ENCODE assay signal across 8 cellular contexts in genomic region chr5:96614110-96614691, GRCh38. TPM values are rescaled to one million over a fixed set of nuclear protein-coding genes. Genes with fewer than 3 reads are reported as not detected.
DNase-seq lines count a peak whose midpoint lies in the region; ATAC-seq, FAIRE-seq and TF ChIP-seq lines count a peak whose summit lies in the region.

No MANE protein-coding gene starts in this region.

- no peak overlapping the region for H3K4ac ChIP-seq in H1 (replicated peaks; ENCODE audit: insufficient read length, low read depth, low read length)

- H3F3A ChIP-seq in GM23338 (replicated peaks; ENCODE audit: low read depth) = no peaks in the 10 kb centered on the region

- H3K23me2 ChIP-seq in H1 (ENCODE audit: low read depth, low read length) = no peaks in the 10 kb centered on the region

- H3K79me2 ChIP-seq in GM23338 (replicated peaks; ENCODE audit: insufficient read depth) (no peaks in the 10 kb centered on the region), H1 (ENCODE audit: control insufficient read depth in 1 of 2, insufficient read depth in 2 of 2, low read length in 2 of 2) (no peaks in the 10 kb centered on the region)

- no peaks in the 10 kb centered on the region for H3K9me2 ChIP-seq in GM23338 (ENCODE audit: insufficient read depth)

- H3K4me3 ChIP-seq in GM23338 = no peak overlapping the region
- no peak overlapping the region for H3K4me3 ChIP-seq in H1 (ENCODE audit: extremely low read depth in 1 of 4, insufficient read depth in 2 of 4, low read depth in 3 of 4, low read length in 4 of 4)

- no peak overlapping the region for H3K56ac ChIP-seq in H1 (replicated peaks; ENCODE audit: insufficient read length, low read depth, low read length)

- no peak for TF ChIP-seq EP300 in H1 (IDR thresholded peaks at IDR 0.05; ENCODE audit: borderline replicate concordance in 1 of 2, low read depth in 2 of 2, low read length in 2 of 2)

- H3K18ac ChIP-seq in H1 (ENCODE audit: extremely low read depth, low read length) = no peak overlapping the region

- no peak overlapping the region for H3K14ac ChIP-seq in H1 (ENCODE audit: insufficient read length)

- H3K9me3 ChIP-seq in H1 (ENCODE audit: insufficient read depth in 2 of 2, low read depth in 1 of 2, low read length in 1 of 2) = peaks cover 8 to 13% of the 10 kb centered on the region in 2 experiments; a peak in 2 of 4 replicates

- peaks cover 19% of the 10 kb centered on the region for H3K9me3 Mint-ChIP-seq in GM23338
- H3K9me3 Mint-ChIP-seq in stimulated activated effector memory CD8-positive, alpha-beta T cell treated with anti-CD3 and anti-CD28 coated beads, Interleukin-12 subunit alpha, Interleukin-12 subunit beta, amount 100 ng/mL, for 72 hours = no peaks in the 10 kb centered on the region

- no peak overlapping the region for H2BK120ac ChIP-seq in H1 (replicated peaks; ENCODE audit: low read depth, low read length)

- H2AFZ ChIP-seq in GM23338 (peak overlapping the region; percentile 39; the same call in 1 of the 2 replicates), H1 (ENCODE audit: low read length) (no peak overlapping the region; the same call in 1 of the 2 replicates)

- H4K5ac ChIP-seq in H1 (ENCODE audit: insufficient read length, low read depth, low read length) = no peak overlapping the region

- no peaks in the 10 kb centered on the region for H3K27me3 Mint-ChIP-seq in GM23338 (ENCODE audit: insufficient read depth, low read depth, poor library complexity)

- no peak overlapping the region for H2BK15ac ChIP-seq in H1 (ENCODE audit: low read length)

- peaks cover 13% of the 10 kb centered on the region for H3K36me3 Mint-ChIP-seq in GM23338 (ENCODE audit: low read depth)
- H3K36me3 Mint-ChIP-seq in stimulated activated effector memory CD8-positive, alpha-beta T cell treated with anti-CD3 and anti-CD28 coated beads, Interleukin-12 subunit alpha, Interleukin-12 subunit beta, amount 100 ng/mL, for 72 hours = no peaks in the 10 kb centered on the region

- no peak for TF ChIP-seq POLR2A in H1 (IDR thresholded peaks at IDR 0.05; ENCODE audit: control extremely low read depth in 1 of 2, low read depth in 2 of 2, low read length in 2 of 2)

- DNase-seq in GM23338 (ENCODE audit: low spot score) (peak; percentile 87), NCI-H2227 treated with DMSO at 0.1 percent for 48 hours (lab: John Stamatoyannopoulos, UW) (peak; percentile 42), H1 (ENCODE audit: low read depth in 1 of 2, low spot score in 2 of 2) (peak; percentile 38 to 54), lung microvascular endothelial cell (ENCODE audit: low read depth in 2 of 2) (peak; percentile 91 to 92)
- peak; percentile 11 for DNase-seq in activated CD4-positive, alpha-beta T cell treated with anti-CD3 and anti-CD28 coated beads for 1 hour
- DNase-seq in stimulated activated effector memory CD8-positive, alpha-beta T cell treated with anti-CD3 and anti-CD28 coated beads, Interleukin-12 subunit alpha, Interleukin-12 subunit beta, amount 100 ng/mL, for 72 hours (ENCODE audit: low spot score in 2 of 2) = peak; percentile 14 to 56

- H3K4me1 ChIP-seq in GM23338 (ENCODE audit: insufficient read depth) (no peaks in the 10 kb centered on the region), H1 (replicated peaks in 1 of 4; ENCODE audit: control insufficient read depth in 3 of 4, insufficient read depth in 4 of 4, low read length in 3 of 4) (peaks cover 0 to 3% (median 0%) of the 10 kb centered on the region in 4 experiments; a peak in 1 of 7 replicates)

- H3K9ac ChIP-seq in H1 (replicated peaks in 1 of 4; ENCODE audit: extremely low read depth in 1 of 4, low read depth in 3 of 4, low read length in 3 of 4) = no peak overlapping the region

- CTCF ChIA-PET in H1 (lab: Charles Lee; ENCODE audit: partially characterized antibody) = interaction anchor here (0.6 to 11.4 kb wide), 38 partner anchors 8 to 552 kb away, joined by 3 to 89 read pairs (median 4); partner anchors contain the start of gene CAST

- H3K27ac Mint-ChIP-seq in GM23338 = no peak overlapping the region
- no peak overlapping the region for H3K27ac Mint-ChIP-seq in stimulated activated effector memory CD8-positive, alpha-beta T cell treated with anti-CD3 and anti-CD28 coated beads, Interleukin-12 subunit alpha, Interleukin-12 subunit beta, amount 100 ng/mL, for 72 hours

- no peak overlapping the region for H3K4me3 Mint-ChIP-seq in GM23338
- no peak overlapping the region for H3K4me3 Mint-ChIP-seq in stimulated activated effector memory CD8-positive, alpha-beta T cell treated with anti-CD3 and anti-CD28 coated beads, Interleukin-12 subunit alpha, Interleukin-12 subunit beta, amount 100 ng/mL, for 72 hours

- no peak overlapping the region for H2BK12ac ChIP-seq in H1 (ENCODE audit: low read depth, low read length)

- H3K4me2 ChIP-seq in GM23338 (no peak overlapping the region), H1 (ENCODE audit: insufficient read depth in 1 of 2, low read depth in 2 of 2, low read length in 2 of 2) (no peak overlapping the region)

- no peak overlapping the region for H4K8ac ChIP-seq in H1 (ENCODE audit: extremely low read depth, insufficient read depth, low read length)

- no peaks in the 10 kb centered on the region for H3K27me3 ChIP-seq in GM23338 (ENCODE audit: insufficient read depth)
- no peaks in the 10 kb centered on the region for H3K27me3 ChIP-seq in H1 (replicated peaks in 1 of 4; ENCODE audit: control insufficient read depth in 3 of 4, extremely low read depth in 1 of 4, insufficient read depth in 3 of 4, low read length in 3 of 4)

- POLR2A ChIA-PET in H1 (lab: Charles Lee; ENCODE audit: partially characterized antibody) = no interaction called here

- H4K91ac ChIP-seq in H1 (replicated peaks; ENCODE audit: insufficient read length, low read length) = no peak overlapping the region

- no peaks in the 10 kb centered on the region for H3K79me1 ChIP-seq in H1 (ENCODE audit: low read depth, low read length)

- TF ChIP-seq CTCF in C4-2B (conservative IDR thresholded peaks at IDR 0.05) (peak; percentile 72), GM23338 (conservative IDR thresholded peaks at IDR 0.05; ENCODE audit: low read depth in 2 of 2) (peak; percentile 65 to 84), H1 (IDR thresholded peaks at IDR 0.05; ENCODE audit: control extremely low read depth in 1 of 3, insufficient read depth in 1 of 3, low read depth in 1 of 3, low read length in 3 of 3) (peak in 2 of 3 experiments; percentile 56 to 71; a peak in 3 of 4 replicates)

- FAIRE-seq in H1 (lab: Jason Lieb, UNC) = peak; percentile 91

- no peaks in the 10 kb centered on the region for H4K20me1 ChIP-seq in GM23338 (replicated peaks; ENCODE audit: insufficient read depth)
- H4K20me1 ChIP-seq in H1 (replicated peaks in 1 of 2; ENCODE audit: control insufficient read depth in 1 of 2, insufficient read depth in 2 of 2, low read length in 2 of 2) = no peaks in the 10 kb centered on the region

- ATAC-seq in GM23338 (peak; percentile 92), GM18519 (IDR thresholded peaks at IDR 0.05; ENCODE audit: low FRiP score, unreplicated experiment) (no peak)
- peak; percentile 84 for ATAC-seq in stimulated activated effector memory CD8-positive, alpha-beta T cell treated with anti-CD3 and anti-CD28 coated beads, Interleukin-12 subunit alpha, Interleukin-12 subunit beta, amount 100 ng/mL, for 72 hours

- 47% methylated on average over 6 of the region's 6 CpGs; no CpG with 5 or more reads in 1 of the 2 experiments for WGBS in H1 (ENCODE audit: extremely low coverage in 1 of 2, insufficient coverage in 1 of 2, insufficient read length in 1 of 2, insufficient replicate concordance in 2 of 2, low coverage in 1 of 2, low lambda C conversion rate in 2 of 2, missing lambda C conversion rate in 1 of 2), 2 experiments

- H2AK5ac ChIP-seq in H1 (ENCODE audit: low read depth, low read length) = no peak overlapping the region

- TF ChIP-seq RAD21 in H1 (IDR thresholded peaks at IDR 0.05 in 1 of 2, conservative IDR thresholded peaks at IDR 0.05 in 1 of 2; ENCODE audit: low read depth in 2 of 2, low read length in 2 of 2) = peak; percentile 93 to 94

- H3K4me1 Mint-ChIP-seq in GM23338 = peaks cover 4% of the 10 kb centered on the region; the same call in 2 of the 3 replicates
- H3K4me1 Mint-ChIP-seq in stimulated activated effector memory CD8-positive, alpha-beta T cell treated with anti-CD3 and anti-CD28 coated beads, Interleukin-12 subunit alpha, Interleukin-12 subunit beta, amount 100 ng/mL, for 72 hours = peaks cover 5% of the 10 kb centered on the region

- H3K36me3 ChIP-seq in GM23338 (ENCODE audit: insufficient read depth) (no peaks in the 10 kb centered on the region), H1 (ENCODE audit: control insufficient read depth in 2 of 4, insufficient read depth in 4 of 4, low read length in 3 of 4) (peaks cover 0 to 5% (median 0%) of the 10 kb centered on the region in 4 experiments; a peak in 2 of 8 replicates)

- H3K27ac ChIP-seq in C4-2B (no peak overlapping the region), GM23338 (ENCODE audit: low read depth) (no peak overlapping the region), H1 (ENCODE audit: low read depth, low read length) (no peak overlapping the region)

- H3K23ac ChIP-seq in H1 (ENCODE audit: insufficient read length) = no peak overlapping the region

- no peak overlapping the region for H2BK20ac ChIP-seq in H1 (ENCODE audit: low read length)

- H2BK5ac ChIP-seq in H1 (ENCODE audit: low read depth, low read length) = no peak overlapping the region

TF ChIP-seq in H1, 55 proteins besides CTCF, POLR2A, EP300 and RAD21:
- TF ChIP-seq YY1 (IDR thresholded peaks at IDR 0.05; ENCODE audit: low read depth, low read length) (peak; percentile 51; the same call in 1 of the 2 replicates), SP2 (IDR thresholded peaks at IDR 0.05; ENCODE audit: low read length) (no peak)

RNA-seq across cellular contexts. Expression of gene CAST, which starts 48.0 kb away (rescaled TPM):
- 26.4 and 37.9 TPM in 2 replicates for total RNA-seq in GM23338 (2014; rRNA removed; shearing (Covaris generic))
- polyA plus RNA-seq in GM23338 (2016; fragmentation: Nextera tagmentation; extraction: Ambion mirVana) (53.0 and 57.7 TPM in 2 replicates), H1 (2011; rRNA removed) (6.6 and 9.0 TPM in 2 replicates)
- 47.2 and 48.2 TPM in 2 replicates for total RNA-seq in H1 (2021; fragmentation: NEBNext Ultra II Directional; extraction: Animal tissue kit (Norgen Biotek cat#: 25700))
- 16.0 TPM for polyA plus RNA-seq in H1 (2011; cell fraction: cytosol; rRNA removed)
- 18.9 TPM for polyA plus RNA-seq in H1 (2011; cell fraction: nucleus; rRNA removed)
- 23.1 to 34.5 TPM (median 24.7 TPM) in 4 replicates for polyA plus RNA-seq in H1 (2012, experiment 1 of 2)
- polyA plus RNA-seq in H1 (2012, experiment 2 of 2) = 3.1 TPM
- polyA plus RNA-seq in H1 (2013, experiment 1 of 2) = 48.5 TPM
- 41.7 TPM for polyA plus RNA-seq in H1 (2013, experiment 2 of 2)
- 9.7 and 14.7 TPM in 2 replicates for polyA minus RNA-seq in H1 (2011; rRNA and poly(A)+ RNA removed)
- polyA minus RNA-seq in H1 (2011; cell fraction: cytosol; rRNA and poly(A)+ RNA removed) = 13.4 TPM
- 61.8 TPM for polyA minus RNA-seq in H1 (2011; cell fraction: nucleus; rRNA and poly(A)+ RNA removed)
- 72.2 and 78.7 TPM in 2 replicates for total RNA-seq in lung microvascular endothelial cell

Comparison
In these comparisons a context has a peak if more than half of its experiments do, and no peak if none do; other contexts are left out.
1. DNase-seq: peak in every context shown above with its lines; median percentile 92 in lung microvascular endothelial cell; 87 in GM23338; 46 in H1; 42 in NCI-H2227 treated with DMSO at 0.1 percent for 48 hours; 35 in stimulated activated effector memory CD8-positive, alpha-beta T cell treated with anti-CD3 and anti-CD28 coated beads, Interleukin-12 subunit alpha, Interleukin-12 subunit beta, amount 100 ng/mL, for 72 hours; 11 in activated CD4-positive, alpha-beta T cell treated with anti-CD3 and anti-CD28 coated beads for 1 hour.